21 cellular contexts compared by ENCODE assay signal in genomic region chr22:23424031-23424430, GRCh38.
DNase-seq lines count a peak whose midpoint lies in the region; ATAC-seq and TF ChIP-seq lines count a peak whose summit lies in the region.
"Had no signal": no experiment of that assay in that cellular context is flagged by ENCODE, and none has a peak within 500 bp of the region (broad histone marks: within the 10 kb centered on the region; RNA-seq: fewer than 3 reads in every experiment).

No MANE protein-coding gene starts in this region.

- no peaks in the 10 kb centered on the region for H3K9me2 ChIP-seq in OCI-LY1 (ENCODE audit: low read depth, low read length)

- no peaks in the 10 kb centered on the region for H3K9me3 Mint-ChIP-seq in stimulated activated memory B cell treated with anti-CD40 and anti-IgM and Interleukin-4, amounts not matched to agents 10 μg/mL and 1 μg/mL and 100 μg/mL, for 72 hours
- H3K9me3 Mint-ChIP-seq: CD4-positive, alpha-beta T cell had no signal

- no peak overlapping the region for H3K4me3 ChIP-seq in BLaER1 treated with 17β-estradiol and CSF1 and Interleukin-3, amounts not matched to agents 10 nM and 100 nM
- no peak overlapping the region for H3K4me3 ChIP-seq in OCI-LY1 (ENCODE audit: low read depth, low read length, poor library complexity, severe bottlenecking)
- H3K4me3 ChIP-seq: GM12878, SK-N-MC had no signal

- no peak overlapping the region for H3K9ac ChIP-seq in BLaER1 treated with 17β-estradiol and CSF1 and Interleukin-3, amounts not matched to agents 10 nM and 100 nM
- peak overlapping the region; percentile 40; the same call in 1 of the 2 replicates for H3K9ac ChIP-seq in OCI-LY1 (ENCODE audit: low read length)

- DNase-seq in left kidney (ENCODE audit: low read depth, low spot score) (peak; percentile 22), anterior cingulate cortex (lab: John Stamatoyannopoulos, UW) (no peak), islet precursor cell (no peak)
- DNase-seq: CD4-positive, alpha-beta T cell; COR-L47; DMS79 treated with DMSO at 0.1 percent for 48 hours; Kasumi-1; NCI-H1417; NCI-H187; NCI-H2107; NCI-H446 treated with DMSO at 0.1 percent for 48 hours; NCI-H526 treated with DMSO at 0.1 percent for 48 hours; PC-3; SHP77; SW 1271 had no signal

- H3K9me3 ChIP-seq in BLaER1 treated with 17β-estradiol and CSF1 and Interleukin-3, amounts not matched to agents 10 nM and 100 nM (replicated peaks in 1 of 11), result peaks cover 11 to 18% (median 13%) of the 10 kb centered on the region in 11 experiments
- peaks cover 4% of the 10 kb centered on the region for H3K9me3 ChIP-seq in OCI-LY1 (ENCODE audit: low read length)

- H3K27me3 Mint-ChIP-seq in stimulated activated memory B cell treated with anti-CD40 and anti-IgM and Interleukin-4, amounts not matched to agents 10 μg/mL and 1 μg/mL and 100 μg/mL, for 72 hours, result no peaks in the 10 kb centered on the region
- H3K27me3 Mint-ChIP-seq: CD4-positive, alpha-beta T cell had no signal

- peaks cover 0 to 17% (median 13%) of the 10 kb centered on the region in 10 experiments; a peak in 12 of 20 replicates for H3K4me1 ChIP-seq in BLaER1 treated with 17β-estradiol and CSF1 and Interleukin-3, amounts not matched to agents 10 nM and 100 nM
- H3K4me1 ChIP-seq in OCI-LY1 (ENCODE audit: insufficient read depth, low read length, severe bottlenecking), result peaks cover 58% of the 10 kb centered on the region

- H2AFZ ChIP-seq in OCI-LY1 (ENCODE audit: low read length), result no peak overlapping the region

- no peaks in the 10 kb centered on the region for H4K20me1 ChIP-seq in BLaER1 treated with 17β-estradiol and CSF1 and Interleukin-3, amounts not matched to agents 10 nM and 100 nM
- no peaks in the 10 kb centered on the region for H4K20me1 ChIP-seq in OCI-LY1 (ENCODE audit: insufficient read depth, low read length)

- H3K27ac ChIP-seq in BLaER1 treated with 17β-estradiol and CSF1 and Interleukin-3, amounts not matched to agents 10 nM and 100 nM, result no peak overlapping the region
- H3K27ac ChIP-seq in OCI-LY1 (ENCODE audit: low read depth, low read length, poor library complexity, severe bottlenecking), result peak overlapping the region; percentile 96
- H3K27ac ChIP-seq: SK-N-MC had no signal

- H3K4me1 Mint-ChIP-seq in stimulated activated memory B cell treated with anti-CD40 and anti-IgM and Interleukin-4, amounts not matched to agents 10 μg/mL and 1 μg/mL and 100 μg/mL, for 72 hours, result peaks cover 45% of the 10 kb centered on the region

- TF ChIP-seq CTCF in OCI-LY1 (IDR thresholded peaks at IDR 0.05; ENCODE audit: low read length), result no peak

- H3K79me2 ChIP-seq in OCI-LY1 (ENCODE audit: insufficient read depth, low read length), result no peaks in the 10 kb centered on the region

- peak overlapping the region; percentile 60 for H3K27ac Mint-ChIP-seq in stimulated activated memory B cell treated with anti-CD40 and anti-IgM and Interleukin-4, amounts not matched to agents 10 μg/mL and 1 μg/mL and 100 μg/mL, for 72 hours
- H3K27ac Mint-ChIP-seq: CD4-positive, alpha-beta T cell had no signal

- no peaks in the 10 kb centered on the region for H3K36me3 ChIP-seq in BLaER1 treated with 17β-estradiol and CSF1 and Interleukin-3, amounts not matched to agents 10 nM and 100 nM
- H3K36me3 ChIP-seq in OCI-LY1 (ENCODE audit: insufficient read depth, low read length), result no peaks in the 10 kb centered on the region

- no peaks in the 10 kb centered on the region for H3K27me3 ChIP-seq in BLaER1 treated with 17β-estradiol and CSF1 and Interleukin-3, amounts not matched to agents 10 nM and 100 nM
- no peaks in the 10 kb centered on the region for H3K27me3 ChIP-seq in OCI-LY1 (ENCODE audit: insufficient read depth, low read length)

- no peaks in the 10 kb centered on the region for H3K36me3 Mint-ChIP-seq in stimulated activated memory B cell treated with anti-CD40 and anti-IgM and Interleukin-4, amounts not matched to agents 10 μg/mL and 1 μg/mL and 100 μg/mL, for 72 hours

- H3K4me2 ChIP-seq in BLaER1 treated with 17β-estradiol and CSF1 and Interleukin-3, amounts not matched to agents 10 nM and 100 nM, result peak overlapping the region in 8 of 11 experiments; percentile 6 to 68 (median 55); a peak in 15 of 22 replicates
- peak overlapping the region; percentile 15; the same call in 1 of the 2 replicates for H3K4me2 ChIP-seq in OCI-LY1 (ENCODE audit: low read length)

- no peak overlapping the region for H3K4me3 Mint-ChIP-seq in stimulated activated memory B cell treated with anti-CD40 and anti-IgM and Interleukin-4, amounts not matched to agents 10 μg/mL and 1 μg/mL and 100 μg/mL, for 72 hours
- H3K4me3 Mint-ChIP-seq: CD4-positive, alpha-beta T cell had no signal

- ATAC-seq in stimulated activated memory B cell treated with anti-CD40 and anti-IgM and Interleukin-4, amounts not matched to agents 10 μg/mL and 1 μg/mL and 100 μg/mL, for 72 hours, result peak; percentile 37
- ATAC-seq in GM21423 (IDR thresholded peaks at IDR 0.05; ENCODE audit: unreplicated experiment), result no peak
- ATAC-seq: GM12878, PC-3 had no signal

- no peaks in the 10 kb centered on the region for H3F3A ChIP-seq in OCI-LY1 (ENCODE audit: insufficient read depth, low read length)
